ENCODE assay signal across 12 cellular contexts in the genomic region with DNA sequence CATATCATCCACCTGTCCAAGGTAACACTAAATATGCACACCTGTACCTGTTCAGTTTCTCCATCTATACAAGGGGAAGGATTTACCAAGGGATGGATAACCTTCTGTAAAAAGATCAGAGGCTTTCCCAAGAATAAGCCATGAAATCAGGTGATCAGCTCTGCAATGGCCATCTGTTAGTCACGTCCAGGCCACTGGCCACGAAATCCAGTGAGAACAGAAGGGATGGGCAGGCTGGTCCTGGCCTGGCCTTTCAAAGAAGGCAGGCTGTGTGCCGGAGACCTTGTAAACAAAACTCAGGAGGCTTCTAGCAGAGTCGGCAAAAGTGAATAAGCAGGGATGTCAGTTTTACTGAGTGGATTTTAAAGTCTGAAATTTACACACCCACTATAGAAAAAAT.
A peak's percentile ranks its signal among the peaks of the same experiment; 100 is the strongest.
DNase-seq lines count a peak whose midpoint lies in the region; ATAC-seq, FAIRE-seq and TF ChIP-seq lines count a peak whose summit lies in the region.
"Had no signal": no experiment of that assay in that cellular context is flagged by ENCODE, and none has a peak within 500 bp of the region (broad histone marks: within the 10 kb centered on the region; RNA-seq: fewer than 3 reads in every experiment).

No MANE protein-coding gene starts in this region.

- H3K9me3 Mint-ChIP-seq in activated T-helper 1 cell treated with anti-CD3 and anti-CD28 coated beads, Interleukin-12 subunit alpha, Interleukin-12 subunit beta, Interleukin-2, Interleukin-4 antibody, amounts not matched to agents 30 ng/mL and 10 ng/mL and 1 ng/mL, durations not matched to agents 14 hours and 24 hours and 36 hours, result no peaks in the 10 kb centered on the region
- no peaks in the 10 kb centered on the region for H3K9me3 Mint-ChIP-seq in memory B cell

- H3K4me1 ChIP-seq in A549 (peaks cover 9% of the 10 kb centered on the region), HEK293 (ENCODE audit: control insufficient read depth, insufficient read depth, low read length) (peaks cover 8% of the 10 kb centered on the region), mucosa of descending colon (ENCODE audit: low read depth) (peaks cover 11% of the 10 kb centered on the region)

- WGBS in A549 (ENCODE audit: missing lambda C conversion rate), result 85% methylated on average over 4 of the region's 4 CpGs

- no peaks in the 10 kb centered on the region for H3K9me3 ChIP-seq in A549
- H3K9me3 ChIP-seq in HEK293 (ENCODE audit: control insufficient read depth, insufficient read depth, low read depth, low read length), result no peaks in the 10 kb centered on the region
- H3K9me3 ChIP-seq in mucosa of descending colon, result no peaks in the 10 kb centered on the region
- H3K9me3 ChIP-seq: HAP-1 had no signal

- POLR2A ChIA-PET in A549 (lab: Yijun Ruan, JAX) (interaction anchor here (0.9 to 1.0 kb wide), 2 partner anchors 11 to 26 kb away, joined by 3 read pairs; no protein-coding TSS in a partner anchor), HEK293 (lab: Yijun Ruan, JAX) (no interaction called here)

- no peak for TF ChIP-seq RAD21 in A549 (conservative IDR thresholded peaks at IDR 0.05 in 1 of 2, IDR thresholded peaks at IDR 0.05 in 1 of 2)

- no peak for FAIRE-seq in A549 (lab: Jason Lieb, UNC)

- H3K36me3 ChIP-seq in HEK293 (ENCODE audit: control insufficient read depth in 2 of 2, insufficient read depth in 1 of 2, low read length in 2 of 2) (peaks cover 0 to 7% of the 10 kb centered on the region in 2 experiments; a peak in 2 of 3 replicates), mucosa of descending colon (ENCODE audit: low read depth) (no peaks in the 10 kb centered on the region)

- ATAC-seq in A549, result no peak
- no peak for ATAC-seq in memory B cell (ENCODE audit: low read depth)
- no peak for ATAC-seq in mucosa of descending colon
- ATAC-seq in HG03520 (IDR thresholded peaks at IDR 0.05; ENCODE audit: unreplicated experiment), result no peak

- peak overlapping the region; percentile 45 for H3K4me3 Mint-ChIP-seq in activated T-helper 1 cell treated with anti-CD3 and anti-CD28 coated beads, Interleukin-12 subunit alpha, Interleukin-12 subunit beta, Interleukin-2, Interleukin-4 antibody, amounts not matched to agents 30 ng/mL and 10 ng/mL and 1 ng/mL, durations not matched to agents 14 hours and 24 hours and 36 hours
- peak overlapping the region; percentile 54 for H3K4me3 Mint-ChIP-seq in memory B cell

- no peak for TF ChIP-seq EP300 in A549 (IDR thresholded peaks at IDR 0.05)

- CTCF ChIA-PET in A549 (lab: Yijun Ruan, JAX), result interaction anchor here (0.8 to 2.2 kb wide), 6 partner anchors 8 to 33 kb away, joined by 3 to 10 read pairs (median 4); no protein-coding TSS in a partner anchor
- CTCF ChIA-PET in HEK293 (lab: Yijun Ruan, JAX), result interaction anchor here (1.9 kb wide), 1 partner anchor 10 kb away, joined by 6 read pairs; no protein-coding TSS in a partner anchor

- no peak overlapping the region; the same call in 2 of the 3 replicates for H3K4me2 ChIP-seq in A549

- intact Hi-C loops in activated T-helper 1 cell treated with anti-CD3 and anti-CD28 coated beads, Interleukin-12 subunit alpha, Interleukin-12 subunit beta, Interleukin-2, Interleukin-4 antibody, amounts not matched to agents 30 ng/mL and 10 ng/mL and 1 ng/mL, durations not matched to agents 14 hours and 24 hours and 36 hours (cut with micrococcal nuclease), result loop anchor here (1.0 to 2.0 kb wide), 2 partner anchors 116 to 420 kb away; a partner anchor contains a TSS
- intact Hi-C loops in mucosa of descending colon (cut with DNase I, micrococcal nuclease), result no loop called here

- H3K27ac ChIP-seq in A549 (no peak overlapping the region), HEK293 (ENCODE audit: extremely low read depth, low read depth, low read length) (no peak overlapping the region)

- no peak for DNase-seq in A549 (ENCODE audit: low read depth in 1 of 2, low spot score in 1 of 2)
- no peak for DNase-seq in activated T-helper 1 cell treated with anti-CD3 and anti-CD28 coated beads, Interleukin-12 subunit alpha, Interleukin-12 subunit beta, Interleukin-2, Interleukin-4 antibody, amounts not matched to agents 30 ng/mL and 10 ng/mL and 1 ng/mL, durations not matched to agents 14 hours and 24 hours and 36 hours (ENCODE audit: low spot score)
- DNase-seq in memory B cell (ENCODE audit: low spot score in 2 of 2), result no peak
- DNase-seq in mucosa of descending colon, result no peak
- no peak for DNase-seq in NCI-H1048 (lab: John Stamatoyannopoulos, UW)
- DNase-seq in NCI-H774 (lab: John Stamatoyannopoulos, UW), result no peak
- DNase-seq: activated CD8-positive, alpha-beta memory T cell treated with anti-CD3 and anti-CD28 coated beads, Interleukin-2, amount 50 U/mL, for 48 hours; central memory CD4-positive, alpha-beta T cell; NCI-H524 treated with DMSO at 0.1 percent for 48 hours had no signal

- no peak for TF ChIP-seq POLR2A in A549 (IDR thresholded peaks at IDR 0.05; ENCODE audit: low read length)

- peaks cover 8% of the 10 kb centered on the region for H3K27me3 Mint-ChIP-seq in activated T-helper 1 cell treated with anti-CD3 and anti-CD28 coated beads, Interleukin-12 subunit alpha, Interleukin-12 subunit beta, Interleukin-2, Interleukin-4 antibody, amounts not matched to agents 30 ng/mL and 10 ng/mL and 1 ng/mL, durations not matched to agents 14 hours and 24 hours and 36 hours (ENCODE audit: insufficient read depth)
- no peaks in the 10 kb centered on the region for H3K27me3 Mint-ChIP-seq in memory B cell

- no peak overlapping the region for H3K4me3 ChIP-seq in A549
- no peak overlapping the region for H3K4me3 ChIP-seq in HEK293 (ENCODE audit: low read depth, low read length)
- H3K4me3 ChIP-seq in mucosa of descending colon, result no peak overlapping the region

- TF ChIP-seq CTCF in A549 (IDR thresholded peaks at IDR 0.05) (no peak), HEK293 (tag by site-specific recombination; IDR thresholded peaks at IDR 0.05) (no peak), mucosa of descending colon (IDR thresholded peaks at IDR 0.05) (no peak)

- H3K27ac Mint-ChIP-seq in activated T-helper 1 cell treated with anti-CD3 and anti-CD28 coated beads, Interleukin-12 subunit alpha, Interleukin-12 subunit beta, Interleukin-2, Interleukin-4 antibody, amounts not matched to agents 30 ng/mL and 10 ng/mL and 1 ng/mL, durations not matched to agents 14 hours and 24 hours and 36 hours, result no peak overlapping the region
- H3K27ac Mint-ChIP-seq in memory B cell, result peak overlapping the region; percentile 83

- peaks cover 29% of the 10 kb centered on the region for H3K4me1 Mint-ChIP-seq in activated T-helper 1 cell treated with anti-CD3 and anti-CD28 coated beads, Interleukin-12 subunit alpha, Interleukin-12 subunit beta, Interleukin-2, Interleukin-4 antibody, amounts not matched to agents 30 ng/mL and 10 ng/mL and 1 ng/mL, durations not matched to agents 14 hours and 24 hours and 36 hours (ENCODE audit: low read depth)
- H3K4me1 Mint-ChIP-seq in memory B cell, result peaks cover 35% of the 10 kb centered on the region

- H3K36me3 Mint-ChIP-seq in activated T-helper 1 cell treated with anti-CD3 and anti-CD28 coated beads, Interleukin-12 subunit alpha, Interleukin-12 subunit beta, Interleukin-2, Interleukin-4 antibody, amounts not matched to agents 30 ng/mL and 10 ng/mL and 1 ng/mL, durations not matched to agents 14 hours and 24 hours and 36 hours (ENCODE audit: low read depth), result peaks cover 4% of the 10 kb centered on the region
- no peaks in the 10 kb centered on the region for H3K36me3 Mint-ChIP-seq in memory B cell

TF ChIP-seq in A549, 52 proteins besides CTCF, POLR2A, EP300 and RAD21:
- TF ChIP-seq, protein P1, sequence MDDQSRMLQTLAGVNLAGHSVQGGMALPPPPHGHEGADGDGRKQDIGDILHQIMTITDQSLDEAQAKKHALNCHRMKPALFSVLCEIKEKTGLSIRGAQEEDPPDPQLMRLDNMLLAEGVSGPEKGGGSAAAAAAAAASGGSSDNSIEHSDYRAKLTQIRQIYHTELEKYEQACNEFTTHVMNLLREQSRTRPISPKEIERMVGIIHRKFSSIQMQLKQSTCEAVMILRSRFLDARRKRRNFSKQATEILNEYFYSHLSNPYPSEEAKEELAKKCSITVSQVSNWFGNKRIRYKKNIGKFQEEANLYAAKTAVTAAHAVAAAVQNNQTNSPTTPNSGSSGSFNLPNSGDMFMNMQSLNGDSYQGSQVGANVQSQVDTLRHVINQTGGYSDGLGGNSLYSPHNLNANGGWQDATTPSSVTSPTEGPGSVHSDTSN (IDR thresholded peaks at IDR 0.05), result no peak
- no peak for TF ChIP-seq ZC3H11A (IDR thresholded peaks at IDR 0.05)
- no peak for TF ChIP-seq ESRRA (IDR thresholded peaks at IDR 0.05; ENCODE audit: borderline replicate concordance, low read length)
- TF ChIP-seq TP53 (CRISPR knock-in tag; IDR thresholded peaks at IDR 0.05), result no peak
- peak; percentile 51 for TF ChIP-seq MAFK (IDR thresholded peaks at IDR 0.05; ENCODE audit: partially characterized antibody)
- no peak for TF ChIP-seq BHLHE40 (IDR thresholded peaks at IDR 0.05; ENCODE audit: low read depth, low read length)
- TF ChIP-seq, protein P2, sequence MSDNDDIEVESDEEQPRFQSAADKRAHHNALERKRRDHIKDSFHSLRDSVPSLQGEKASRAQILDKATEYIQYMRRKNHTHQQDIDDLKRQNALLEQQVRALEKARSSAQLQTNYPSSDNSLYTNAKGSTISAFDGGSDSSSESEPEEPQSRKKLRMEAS (IDR thresholded peaks at IDR 0.05), result no peak
TF ChIP-seq in A549: peak in this region for 1.

TF ChIP-seq in HEK293, 187 proteins besides CTCF, POLR2A, EP300 and RAD21 (continues in another document):
- TF ChIP-seq ZNF112 (tag by site-specific recombination; IDR thresholded peaks at IDR 0.05) (no peak), GLIS2 (tag by site-specific recombination; IDR thresholded peaks at IDR 0.05) (no peak), ZNF830 (tag by site-specific recombination; IDR thresholded peaks at IDR 0.05; ENCODE audit: low read depth) (no peak), ZEB2 (tag by site-specific recombination; IDR thresholded peaks at IDR 0.05) (peak; percentile 72; the same call in 1 of the 2 replicates)
